2 cellular contexts compared by ENCODE assay signal in the genomic region with DNA sequence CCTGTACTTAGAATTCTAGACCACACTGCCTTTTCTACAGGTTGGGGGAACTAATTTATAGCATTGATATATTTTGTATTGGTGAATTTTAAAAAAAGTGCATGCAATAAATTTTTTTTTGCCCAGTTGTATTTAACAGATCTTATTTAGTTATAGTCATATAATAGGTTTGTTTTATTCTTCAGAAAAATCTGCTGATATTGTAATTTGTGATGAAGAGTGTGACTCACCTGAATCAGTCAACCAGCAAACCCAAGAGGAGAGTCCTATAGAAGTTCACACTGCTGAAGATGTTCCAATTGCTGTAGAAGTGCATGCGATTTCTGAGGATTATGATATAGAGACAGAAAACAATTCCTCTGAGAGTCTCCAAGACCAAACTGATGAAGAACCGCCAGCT.
A peak's percentile ranks its signal among the peaks of the same experiment; 100 is the strongest.
TF ChIP-seq lines count a peak whose summit lies in the region.

No MANE protein-coding gene starts in this region.

TF ChIP-seq in HepG2, 621 proteins besides CTCF, POLR2A, EP300 and RAD21:
- peak; percentile 56 for TF ChIP-seq MAFF (IDR thresholded peaks at IDR 0.05; ENCODE audit: low read depth, low read length)
- TF ChIP-seq NFKB2 (CRISPR knock-in tag; IDR thresholded peaks at IDR 0.05; ENCODE audit: borderline replicate concordance) = no peak
- TF ChIP-seq GABPB1 (CRISPR knock-in tag; IDR thresholded peaks at IDR 0.05) = no peak
- no peak for TF ChIP-seq MXI1 (IDR thresholded peaks at IDR 0.05; ENCODE audit: borderline replicate concordance, low read depth, low read length)
- peak; percentile 51 to 63; a peak in 3 of 4 replicates for TF ChIP-seq MAFK (conservative IDR thresholded peaks at IDR 0.05 in 1 of 2, IDR thresholded peaks at IDR 0.05 in 1 of 2; ENCODE audit: low read length in 2 of 2)

TF ChIP-seq in GM12878, 131 proteins besides CTCF, POLR2A, EP300 and RAD21:
- TF ChIP-seq TARDBP (IDR thresholded peaks at IDR 0.05; ENCODE audit: borderline replicate concordance) (no peak), SP1 (IDR thresholded peaks at IDR 0.05; ENCODE audit: low read depth, low read length) (no peak), NFXL1 (IDR thresholded peaks at IDR 0.05; ENCODE audit: borderline replicate concordance) (no peak), SPI1 (IDR thresholded peaks at IDR 0.05; ENCODE audit: borderline replicate concordance, insufficient read depth, low read depth, low read length) (no peak), RUNX3 (IDR thresholded peaks at IDR 0.05; ENCODE audit: low read length) (no peak), DPF2 (IDR thresholded peaks at IDR 0.05) (no peak), BHLHE40 (IDR thresholded peaks at IDR 0.05; ENCODE audit: borderline replicate concordance in 1 of 2, low read depth in 2 of 2, low read length in 1 of 2) (no peak)
- TF ChIP-seq, protein P1, sequence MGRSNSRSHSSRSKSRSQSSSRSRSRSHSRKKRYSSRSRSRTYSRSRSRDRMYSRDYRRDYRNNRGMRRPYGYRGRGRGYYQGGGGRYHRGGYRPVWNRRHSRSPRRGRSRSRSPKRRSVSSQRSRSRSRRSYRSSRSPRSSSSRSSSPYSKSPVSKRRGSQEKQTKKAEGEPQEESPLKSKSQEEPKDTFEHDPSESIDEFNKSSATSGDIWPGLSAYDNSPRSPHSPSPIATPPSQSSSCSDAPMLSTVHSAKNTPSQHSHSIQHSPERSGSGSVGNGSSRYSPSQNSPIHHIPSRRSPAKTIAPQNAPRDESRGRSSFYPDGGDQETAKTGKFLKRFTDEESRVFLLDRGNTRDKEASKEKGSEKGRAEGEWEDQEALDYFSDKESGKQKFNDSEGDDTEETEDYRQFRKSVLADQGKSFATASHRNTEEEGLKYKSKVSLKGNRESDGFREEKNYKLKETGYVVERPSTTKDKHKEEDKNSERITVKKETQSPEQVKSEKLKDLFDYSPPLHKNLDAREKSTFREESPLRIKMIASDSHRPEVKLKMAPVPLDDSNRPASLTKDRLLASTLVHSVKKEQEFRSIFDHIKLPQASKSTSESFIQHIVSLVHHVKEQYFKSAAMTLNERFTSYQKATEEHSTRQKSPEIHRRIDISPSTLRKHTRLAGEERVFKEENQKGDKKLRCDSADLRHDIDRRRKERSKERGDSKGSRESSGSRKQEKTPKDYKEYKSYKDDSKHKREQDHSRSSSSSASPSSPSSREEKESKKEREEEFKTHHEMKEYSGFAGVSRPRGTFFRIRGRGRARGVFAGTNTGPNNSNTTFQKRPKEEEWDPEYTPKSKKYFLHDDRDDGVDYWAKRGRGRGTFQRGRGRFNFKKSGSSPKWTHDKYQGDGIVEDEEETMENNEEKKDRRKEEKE (IDR thresholded peaks at IDR 0.05) = no peak
- TF ChIP-seq, protein P2, sequence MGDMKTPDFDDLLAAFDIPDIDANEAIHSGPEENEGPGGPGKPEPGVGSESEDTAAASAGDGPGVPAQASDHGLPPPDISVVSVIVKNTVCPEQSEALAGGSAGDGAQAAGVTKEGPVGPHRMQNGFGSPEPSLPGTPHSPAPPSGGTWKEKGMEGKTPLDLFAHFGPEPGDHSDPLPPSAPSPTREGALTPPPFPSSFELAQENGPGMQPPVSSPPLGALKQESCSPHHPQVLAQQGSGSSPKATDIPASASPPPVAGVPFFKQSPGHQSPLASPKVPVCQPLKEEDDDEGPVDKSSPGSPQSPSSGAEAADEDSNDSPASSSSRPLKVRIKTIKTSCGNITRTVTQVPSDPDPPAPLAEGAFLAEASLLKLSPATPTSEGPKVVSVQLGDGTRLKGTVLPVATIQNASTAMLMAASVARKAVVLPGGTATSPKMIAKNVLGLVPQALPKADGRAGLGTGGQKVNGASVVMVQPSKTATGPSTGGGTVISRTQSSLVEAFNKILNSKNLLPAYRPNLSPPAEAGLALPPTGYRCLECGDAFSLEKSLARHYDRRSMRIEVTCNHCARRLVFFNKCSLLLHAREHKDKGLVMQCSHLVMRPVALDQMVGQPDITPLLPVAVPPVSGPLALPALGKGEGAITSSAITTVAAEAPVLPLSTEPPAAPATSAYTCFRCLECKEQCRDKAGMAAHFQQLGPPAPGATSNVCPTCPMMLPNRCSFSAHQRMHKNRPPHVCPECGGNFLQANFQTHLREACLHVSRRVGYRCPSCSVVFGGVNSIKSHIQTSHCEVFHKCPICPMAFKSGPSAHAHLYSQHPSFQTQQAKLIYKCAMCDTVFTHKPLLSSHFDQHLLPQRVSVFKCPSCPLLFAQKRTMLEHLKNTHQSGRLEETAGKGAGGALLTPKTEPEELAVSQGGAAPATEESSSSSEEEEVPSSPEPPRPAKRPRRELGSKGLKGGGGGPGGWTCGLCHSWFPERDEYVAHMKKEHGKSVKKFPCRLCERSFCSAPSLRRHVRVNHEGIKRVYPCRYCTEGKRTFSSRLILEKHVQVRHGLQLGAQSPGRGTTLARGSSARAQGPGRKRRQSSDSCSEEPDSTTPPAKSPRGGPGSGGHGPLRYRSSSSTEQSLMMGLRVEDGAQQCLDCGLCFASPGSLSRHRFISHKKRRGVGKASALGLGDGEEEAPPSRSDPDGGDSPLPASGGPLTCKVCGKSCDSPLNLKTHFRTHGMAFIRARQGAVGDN (IDR thresholded peaks at IDR 0.05) = no peak
- TF ChIP-seq, protein P3, sequence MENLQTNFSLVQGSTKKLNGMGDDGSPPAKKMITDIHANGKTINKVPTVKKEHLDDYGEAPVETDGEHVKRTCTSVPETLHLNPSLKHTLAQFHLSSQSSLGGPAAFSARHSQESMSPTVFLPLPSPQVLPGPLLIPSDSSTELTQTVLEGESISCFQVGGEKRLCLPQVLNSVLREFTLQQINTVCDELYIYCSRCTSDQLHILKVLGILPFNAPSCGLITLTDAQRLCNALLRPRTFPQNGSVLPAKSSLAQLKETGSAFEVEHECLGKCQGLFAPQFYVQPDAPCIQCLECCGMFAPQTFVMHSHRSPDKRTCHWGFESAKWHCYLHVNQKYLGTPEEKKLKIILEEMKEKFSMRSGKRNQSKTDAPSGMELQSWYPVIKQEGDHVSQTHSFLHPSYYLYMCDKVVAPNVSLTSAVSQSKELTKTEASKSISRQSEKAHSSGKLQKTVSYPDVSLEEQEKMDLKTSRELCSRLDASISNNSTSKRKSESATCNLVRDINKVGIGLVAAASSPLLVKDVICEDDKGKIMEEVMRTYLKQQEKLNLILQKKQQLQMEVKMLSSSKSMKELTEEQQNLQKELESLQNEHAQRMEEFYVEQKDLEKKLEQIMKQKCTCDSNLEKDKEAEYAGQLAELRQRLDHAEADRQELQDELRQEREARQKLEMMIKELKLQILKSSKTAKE (IDR thresholded peaks at IDR 0.05; ENCODE audit: low read depth, poor library complexity, severe bottlenecking) = no peak
- TF ChIP-seq, protein P4, sequence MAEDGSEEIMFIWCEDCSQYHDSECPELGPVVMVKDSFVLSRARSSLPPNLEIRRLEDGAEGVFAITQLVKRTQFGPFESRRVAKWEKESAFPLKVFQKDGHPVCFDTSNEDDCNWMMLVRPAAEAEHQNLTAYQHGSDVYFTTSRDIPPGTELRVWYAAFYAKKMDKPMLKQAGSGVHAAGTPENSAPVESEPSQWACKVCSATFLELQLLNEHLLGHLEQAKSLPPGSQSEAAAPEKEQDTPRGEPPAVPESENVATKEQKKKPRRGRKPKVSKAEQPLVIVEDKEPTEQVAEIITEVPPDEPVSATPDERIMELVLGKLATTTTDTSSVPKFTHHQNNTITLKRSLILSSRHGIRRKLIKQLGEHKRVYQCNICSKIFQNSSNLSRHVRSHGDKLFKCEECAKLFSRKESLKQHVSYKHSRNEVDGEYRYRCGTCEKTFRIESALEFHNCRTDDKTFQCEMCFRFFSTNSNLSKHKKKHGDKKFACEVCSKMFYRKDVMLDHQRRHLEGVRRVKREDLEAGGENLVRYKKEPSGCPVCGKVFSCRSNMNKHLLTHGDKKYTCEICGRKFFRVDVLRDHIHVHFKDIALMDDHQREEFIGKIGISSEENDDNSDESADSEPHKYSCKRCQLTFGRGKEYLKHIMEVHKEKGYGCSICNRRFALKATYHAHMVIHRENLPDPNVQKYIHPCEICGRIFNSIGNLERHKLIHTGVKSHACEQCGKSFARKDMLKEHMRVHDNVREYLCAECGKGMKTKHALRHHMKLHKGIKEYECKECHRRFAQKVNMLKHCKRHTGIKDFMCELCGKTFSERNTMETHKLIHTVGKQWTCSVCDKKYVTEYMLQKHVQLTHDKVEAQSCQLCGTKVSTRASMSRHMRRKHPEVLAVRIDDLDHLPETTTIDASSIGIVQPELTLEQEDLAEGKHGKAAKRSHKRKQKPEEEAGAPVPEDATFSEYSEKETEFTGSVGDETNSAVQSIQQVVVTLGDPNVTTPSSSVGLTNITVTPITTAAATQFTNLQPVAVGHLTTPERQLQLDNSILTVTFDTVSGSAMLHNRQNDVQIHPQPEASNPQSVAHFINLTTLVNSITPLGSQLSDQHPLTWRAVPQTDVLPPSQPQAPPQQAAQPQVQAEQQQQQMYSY (CRISPR knock-in tag; IDR thresholded peaks at IDR 0.05) = no peak
TF ChIP-seq in GM12878: peak in this region for 0.
